In genomic region chr1:92066321-92066720, GRCh38 we compare ENCODE assay signal across 2 cellular contexts.
TF ChIP-seq lines count a peak whose summit lies in the region.

No MANE protein-coding gene starts in this region.

TF ChIP-seq in GM23338, 12 proteins besides CTCF, POLR2A, EP300 and RAD21:
- TF ChIP-seq POLR2AphosphoS5 (IDR thresholded peaks at IDR 0.05; ENCODE audit: low read depth), result no peak
- no peak for TF ChIP-seq JUNB (IDR thresholded peaks at IDR 0.05; ENCODE audit: unreplicated experiment)
- no peak for TF ChIP-seq STAT1 (IDR thresholded peaks at IDR 0.05; ENCODE audit: unreplicated experiment)
- no peak for TF ChIP-seq EZH2 (IDR thresholded peaks at IDR 0.05; ENCODE audit: low read depth, unreplicated experiment)
- no peak for TF ChIP-seq ZNF462 (CRISPR knock-in tag; IDR thresholded peaks at IDR 0.05)
- TF ChIP-seq ETS1 (IDR thresholded peaks at IDR 0.05), result no peak
- TF ChIP-seq EZH2phosphoT487 (IDR thresholded peaks at IDR 0.05; ENCODE audit: unreplicated experiment), result no peak
- no peak for TF ChIP-seq CREB1 (CRISPR knock-in tag; IDR thresholded peaks at IDR 0.05; ENCODE audit: low read depth)
- TF ChIP-seq NANOG (IDR thresholded peaks at IDR 0.05; ENCODE audit: borderline replicate concordance), result no peak
- TF ChIP-seq REST (IDR thresholded peaks at IDR 0.05; ENCODE audit: unreplicated experiment), result no peak
- TF ChIP-seq ZNF331 (CRISPR knock-in tag; IDR thresholded peaks at IDR 0.05; ENCODE audit: low read depth), result no peak
- TF ChIP-seq ZNF114 (CRISPR knock-in tag; IDR thresholded peaks at IDR 0.05), result no peak

TF ChIP-seq in H1, 55 proteins besides CTCF, POLR2A, EP300 and RAD21:
- no peak for TF ChIP-seq JUN (IDR thresholded peaks at IDR 0.05; ENCODE audit: low read depth, low read length)
- TF ChIP-seq TCF12 (IDR thresholded peaks at IDR 0.05; ENCODE audit: low read depth, low read length), result no peak
- TF ChIP-seq CREB1 (IDR thresholded peaks at IDR 0.05), result no peak
- TF ChIP-seq USF2 (IDR thresholded peaks at IDR 0.05; ENCODE audit: low read length), result no peak
- TF ChIP-seq SP4 (IDR thresholded peaks at IDR 0.05; ENCODE audit: low read length), result no peak
- no peak for TF ChIP-seq KDM1A (IDR thresholded peaks at IDR 0.05; ENCODE audit: borderline replicate concordance, low read length)
- TF ChIP-seq JUND (IDR thresholded peaks at IDR 0.05; ENCODE audit: low read length), result no peak
- no peak for TF ChIP-seq NANOG (IDR thresholded peaks at IDR 0.05; ENCODE audit: insufficient read depth, low read depth, low read length, poor library complexity, severe bottlenecking)
- TF ChIP-seq KDM4A (IDR thresholded peaks at IDR 0.05; ENCODE audit: low read depth, low read length, severe bottlenecking), result no peak
- TF ChIP-seq MAFK (IDR thresholded peaks at IDR 0.05; ENCODE audit: low read depth, low read length), result no peak
- TF ChIP-seq SRF (IDR thresholded peaks at IDR 0.05; ENCODE audit: low read depth, low read length), result no peak
- no peak for TF ChIP-seq CEBPB (IDR thresholded peaks at IDR 0.05; ENCODE audit: low read depth, low read length)
- no peak for TF ChIP-seq TAF1 (IDR thresholded peaks at IDR 0.05; ENCODE audit: low read depth, low read length)
- no peak for TF ChIP-seq EGR1 (IDR thresholded peaks at IDR 0.05; ENCODE audit: borderline replicate concordance, low read depth, low read length)
- no peak for TF ChIP-seq ATF2 (IDR thresholded peaks at IDR 0.05; ENCODE audit: low read length)
- TF ChIP-seq SAP30 (IDR thresholded peaks at IDR 0.05; ENCODE audit: insufficient read depth, insufficient replicate concordance, low read length), result no peak
